In the genomic region with DNA sequence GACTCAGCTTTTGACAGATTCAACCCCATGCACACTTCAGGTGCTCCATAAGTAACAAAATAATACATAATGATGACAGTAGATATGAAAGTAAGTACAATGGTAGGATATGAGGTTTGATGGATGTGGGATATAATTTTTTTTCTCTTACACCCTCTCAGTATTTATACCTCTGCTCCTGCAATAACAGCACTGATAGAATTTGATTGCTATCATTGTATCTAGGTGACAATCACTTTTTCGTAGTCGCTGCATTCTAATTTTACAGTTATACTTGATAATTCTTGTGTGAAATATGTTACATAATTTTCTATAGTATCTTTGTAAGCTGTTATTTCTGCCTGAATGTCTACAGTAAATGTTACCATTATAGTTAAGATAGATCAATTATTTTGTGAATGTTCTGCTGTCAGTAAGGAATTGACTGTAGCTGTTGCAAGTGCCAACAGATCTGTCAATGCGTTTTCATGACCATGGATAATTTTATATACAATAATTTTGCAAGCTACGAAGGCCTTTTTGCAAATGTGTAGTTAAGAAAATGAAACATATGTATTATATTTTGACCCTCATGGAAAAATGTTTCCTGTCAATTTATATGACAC, we compare ENCODE assay signal across 28 cellular contexts.
"Had no signal": no experiment of that assay in that cellular context is flagged by ENCODE, and none has a peak within 500 bp of the region (broad histone marks: within the 10 kb centered on the region; RNA-seq: fewer than 3 reads in every experiment).

No MANE protein-coding gene starts in this region.

- H3K36me3 Mint-ChIP-seq: naive thymus-derived CD4-positive, alpha-beta T cell; natural killer cell; stimulated activated effector memory CD8-positive, alpha-beta T cell treated with anti-CD3 and anti-CD28 coated beads, Interleukin-12 subunit alpha, Interleukin-12 subunit beta, amount 100 ng/mL, for 72 hours; type B pancreatic cell had no signal

- DNase-seq: naive thymus-derived CD4-positive, alpha-beta T cell; natural killer cell; nucleus accumbens; pancreas; right cardiac atrium; right lobe of liver; sigmoid colon; small intestine; stimulated activated CD4-positive, alpha-beta T cell treated with anti-CD3 and anti-CD28 coated beads, Interleukin-15, amount 100 ng/mL, for 24 hours; stimulated activated CD4-positive, alpha-beta T cell treated with anti-CD3 and anti-CD28 coated beads, Interleukin-2, amount 100 ng/mL, for 24 hours; stimulated activated CD4-positive, alpha-beta T cell treated with anti-CD3 and anti-CD28 coated beads, Interleukin-2, amount 100 ng/mL, for 48 hours; stimulated activated CD4-positive, alpha-beta T cell treated with anti-CD3 and anti-CD28 coated beads, Interleukin-4, amount 100 ng/mL, for 24 hours; stimulated activated naive CD4-positive, alpha-beta T cell; stimulated activated naive CD8-positive, alpha-beta T cell treated with anti-CD3 and anti-CD28 coated beads, Interleukin-15, amount 100 ng/mL, for 72 hours; stimulated activated naive CD8-positive, alpha-beta T cell treated with anti-CD3 and anti-CD28 coated beads, Interleukin-15, Interleukin-2, amounts not matched to agents 100 U/mL and 50 U/mL, for 24 hours; substantia nigra; testis; tibial artery; transverse colon; upper lobe of right lung; uterus had no signal

- H3K4me1 Mint-ChIP-seq: naive thymus-derived CD4-positive, alpha-beta T cell; natural killer cell; nephron; neural crest cell; stimulated activated effector memory CD8-positive, alpha-beta T cell treated with anti-CD3 and anti-CD28 coated beads, Interleukin-12 subunit alpha, Interleukin-12 subunit beta, amount 100 ng/mL, for 72 hours; stimulated activated naive CD8-positive, alpha-beta T cell treated with anti-CD3 and anti-CD28 coated beads, Interleukin-15, amount 100 ng/mL, for 72 hours had no signal

- H3K27me3 ChIP-seq: neutrophil, pancreas, right lobe of liver, sigmoid colon, suprapubic skin, testis, tibial artery, transverse colon, upper lobe of right lung, uterus had no signal

- FAIRE-seq: pancreas, small intestine had no signal

- H3K9me3 ChIP-seq: neutrophil, pancreas, prostate gland, right lobe of liver, sigmoid colon, testis, transverse colon, upper lobe of right lung, uterus had no signal

- H3K27ac Mint-ChIP-seq: naive thymus-derived CD4-positive, alpha-beta T cell; natural killer cell; nephron; stimulated activated effector memory CD8-positive, alpha-beta T cell treated with anti-CD3 and anti-CD28 coated beads, Interleukin-12 subunit alpha, Interleukin-12 subunit beta, amount 100 ng/mL, for 72 hours; stimulated activated naive CD8-positive, alpha-beta T cell treated with anti-CD3 and anti-CD28 coated beads, Interleukin-15, amount 100 ng/mL, for 72 hours; type B pancreatic cell had no signal

- H3K27ac ChIP-seq: neutrophil, pancreas, prostate gland, right lobe of liver, sigmoid colon, suprapubic skin, testis, tibial artery, transverse colon, upper lobe of right lung, uterus had no signal

- H3K4me1 ChIP-seq: pancreas, prostate gland, right lobe of liver, sigmoid colon, suprapubic skin, testis, tibial artery, transverse colon, upper lobe of right lung, uterus had no signal

- H3K27me3 Mint-ChIP-seq: stimulated activated naive CD8-positive, alpha-beta T cell treated with anti-CD3 and anti-CD28 coated beads, Interleukin-15, amount 100 ng/mL, for 72 hours; type B pancreatic cell had no signal

- ATAC-seq: naive thymus-derived CD4-positive, alpha-beta T cell; natural killer cell; pancreas; right cardiac atrium; right lobe of liver; stimulated activated effector memory CD8-positive, alpha-beta T cell treated with anti-CD3 and anti-CD28 coated beads, Interleukin-12 subunit alpha, Interleukin-12 subunit beta, amount 100 ng/mL, for 72 hours; stimulated activated naive CD8-positive, alpha-beta T cell treated with anti-CD3 and anti-CD28 coated beads, Interleukin-15, amount 100 ng/mL, for 72 hours; stimulated activated naive CD8-positive, alpha-beta T cell treated with anti-CD3 and anti-CD28 coated beads, Interleukin-15, Interleukin-2, amounts not matched to agents 100 U/mL and 50 U/mL, for 24 hours; upper lobe of right lung had no signal

- H3K36me3 ChIP-seq: neutrophil, pancreas, prostate gland, right lobe of liver, sigmoid colon, suprapubic skin, tibial artery, transverse colon, upper lobe of right lung, uterus had no signal

- H3K4me3 Mint-ChIP-seq: naive thymus-derived CD4-positive, alpha-beta T cell; natural killer cell; nephron; neural crest cell; stimulated activated effector memory CD8-positive, alpha-beta T cell treated with anti-CD3 and anti-CD28 coated beads, Interleukin-12 subunit alpha, Interleukin-12 subunit beta, amount 100 ng/mL, for 72 hours; stimulated activated naive CD8-positive, alpha-beta T cell treated with anti-CD3 and anti-CD28 coated beads, Interleukin-15, amount 100 ng/mL, for 72 hours; type B pancreatic cell had no signal

- H3K4me3 ChIP-seq: pancreas, prostate gland, right lobe of liver, sigmoid colon, suprapubic skin, testis, tibial artery, transverse colon, upper lobe of right lung, uterus had no signal

- H3K9me3 Mint-ChIP-seq: natural killer cell; nephron; neural crest cell; stimulated activated effector memory CD8-positive, alpha-beta T cell treated with anti-CD3 and anti-CD28 coated beads, Interleukin-12 subunit alpha, Interleukin-12 subunit beta, amount 100 ng/mL, for 72 hours; stimulated activated naive CD8-positive, alpha-beta T cell treated with anti-CD3 and anti-CD28 coated beads, Interleukin-15, amount 100 ng/mL, for 72 hours; type B pancreatic cell had no signal
